In genomic region chr10:115093286-115093775, GRCh38 we compare ENCODE assay signal across 1 cellular context.
A peak's percentile ranks its signal among the peaks of the same experiment; 100 is the strongest.
TF ChIP-seq lines count a peak whose summit lies in the region.

Gene ATRNL1 (plus strand): TSS chr10:115093365. CDS start chr10:115093751, 386 bp downstream.

TF ChIP-seq in HepG2, 621 proteins besides CTCF, POLR2A, EP300 and RAD21 (continued from another document):
- TF ChIP-seq NFIB (CRISPR knock-in tag; IDR thresholded peaks at IDR 0.05; ENCODE audit: borderline replicate concordance) (no peak), EZH2 (conservative IDR thresholded peaks at IDR 0.05; ENCODE audit: low read depth, low read length) (peak; percentile 70; the same call in 1 of the 2 replicates), ZUFSP (CRISPR knock-in tag; IDR thresholded peaks at IDR 0.05; ENCODE audit: borderline replicate concordance) (no peak), ZNF839 (CRISPR knock-in tag; IDR thresholded peaks at IDR 0.05; ENCODE audit: borderline replicate concordance) (no peak), SMAD1 (CRISPR knock-in tag; IDR thresholded peaks at IDR 0.05; ENCODE audit: borderline replicate concordance, low read depth) (no peak), ZNF12 (CRISPR knock-in tag; IDR thresholded peaks at IDR 0.05) (no peak), ZFY (CRISPR knock-in tag; IDR thresholded peaks at IDR 0.05) (peak; percentile 20; the same call in 1 of the 2 replicates), ZNF577 (CRISPR knock-in tag; IDR thresholded peaks at IDR 0.05; ENCODE audit: borderline replicate concordance, low read depth) (no peak), MXD3 (CRISPR knock-in tag; IDR thresholded peaks at IDR 0.05) (0 out of 2 replicates have a peak, but pooled peaks have one; percentile 22), KLF13 (CRISPR knock-in tag; IDR thresholded peaks at IDR 0.05) (no peak), UBTF (CRISPR knock-in tag; IDR thresholded peaks at IDR 0.05) (0 out of 2 replicates have a peak, but pooled peaks have one; percentile 14), MBNL3 (CRISPR knock-in tag; conservative IDR thresholded peaks at IDR 0.05) (no peak), YEATS4 (CRISPR knock-in tag; IDR thresholded peaks at IDR 0.05; ENCODE audit: borderline replicate concordance) (no peak), PHF8 (CRISPR knock-in tag; IDR thresholded peaks at IDR 0.05) (no peak), SNAI1 (CRISPR knock-in tag; IDR thresholded peaks at IDR 0.05; ENCODE audit: borderline replicate concordance) (no peak), ZNF687 (CRISPR knock-in tag; IDR thresholded peaks at IDR 0.05) (peak; percentile 28; the same call in 1 of the 2 replicates), SSRP1 (CRISPR knock-in tag; IDR thresholded peaks at IDR 0.05) (no peak), ZNF138 (CRISPR knock-in tag; IDR thresholded peaks at IDR 0.05; ENCODE audit: low read depth) (no peak), HMG20A (CRISPR knock-in tag; IDR thresholded peaks at IDR 0.05; ENCODE audit: borderline replicate concordance) (no peak), MIER3 (CRISPR knock-in tag; IDR thresholded peaks at IDR 0.05; ENCODE audit: borderline replicate concordance) (no peak)
